In the genomic region with DNA sequence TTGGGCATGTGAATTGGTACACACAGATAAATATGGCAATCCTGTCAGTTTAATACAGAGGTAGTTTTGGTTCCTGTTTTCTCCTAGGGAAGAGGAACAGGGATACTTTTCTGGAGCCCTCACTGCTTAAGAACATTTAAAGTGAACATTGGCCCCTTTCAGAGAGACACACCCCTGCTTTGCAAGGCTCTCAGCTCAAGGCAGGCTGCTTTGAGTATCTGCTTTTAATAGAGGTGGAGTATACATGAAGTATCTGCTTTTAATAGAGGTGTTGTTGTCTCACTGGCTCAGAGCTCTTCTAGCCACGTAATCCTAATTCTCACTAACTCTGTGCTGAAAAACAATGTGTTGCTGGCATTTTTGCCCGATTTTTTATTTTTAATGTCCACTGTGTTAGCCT, we compare ENCODE assay signal across 25 cellular contexts.
"Had no signal": no experiment of that assay in that cellular context is flagged by ENCODE, and none has a peak within 500 bp of the region (broad histone marks: within the 10 kb centered on the region; RNA-seq: fewer than 3 reads in every experiment).

No MANE protein-coding gene starts in this region.

- H3K36me3 ChIP-seq: breast epithelium, ovary had no signal

- H3K27me3 ChIP-seq: breast epithelium, gastroesophageal sphincter, neutrophil, ovary, upper lobe of left lung had no signal

- H3K4me1 ChIP-seq: breast epithelium, gastroesophageal sphincter, prostate gland, upper lobe of left lung had no signal

- FAIRE-seq: astrocyte had no signal

- ATAC-seq: activated CD4-positive, alpha-beta T cell treated with anti-CD3 and anti-CD28 coated beads for 36 hours; gastroesophageal sphincter; natural killer cell treated with Interleukin-12 subunit alpha and Interleukin-12 subunit beta and Interleukin-15 and Interleukin-18, amount 100 ng/mL, for 72 hours; stimulated activated naive CD8-positive, alpha-beta T cell treated with anti-CD3 and anti-CD28 coated beads, Interleukin-15, Interleukin-2, amounts not matched to agents 100 U/mL and 50 U/mL, for 24 hours had no signal

- DNase-seq: activated B cell treated with CpG ODN at 0.5 μM for 24 hours; activated CD4-positive, alpha-beta T cell treated with anti-CD3 and anti-CD28 coated beads for 36 hours; activated CD4-positive, alpha-beta T cell treated with anti-CD3 and anti-CD28 coated beads, Interleukin-2, amount 50 U/mL, for 48 hours; activated CD8-positive, alpha-beta memory T cell treated with anti-CD3 and anti-CD28 coated beads, Interleukin-2, amount 50 U/mL, for 48 hours; activated naive CD4-positive, alpha-beta T cell treated with Interleukin-2 at 50 U/mL for 16 hours; activated naive CD8-positive, alpha-beta T cell treated with anti-CD3 and anti-CD28 coated beads for 36 hours; activated T-cell treated with anti-CD3 and anti-CD28 coated beads, Interleukin-2, amount 50 U/mL, for 48 hours; cerebellar nuclear complex; endodermal cell; head of caudate nucleus; midbrain; ovary; stimulated activated CD4-positive, alpha-beta T cell treated with anti-CD3 and anti-CD28 coated beads, Interleukin-4, amount 100 ng/mL, for 24 hours; stimulated activated naive CD8-positive, alpha-beta T cell treated with anti-CD3 and anti-CD28 coated beads, Interleukin-15, Interleukin-2, amounts not matched to agents 100 U/mL and 50 U/mL, for 24 hours; T-helper 9 cell had no signal

- H3K4me3 ChIP-seq: breast epithelium, coronary artery, gastroesophageal sphincter, lung, ovary, prostate gland, upper lobe of left lung had no signal

- H3K9me3 ChIP-seq: breast epithelium, gastroesophageal sphincter, neutrophil, ovary, prostate gland, upper lobe of left lung had no signal

- H3K27ac ChIP-seq: breast epithelium, coronary artery, epithelial cell of prostate, gastroesophageal sphincter, neutrophil, ovary, prostate gland, upper lobe of left lung had no signal
